9 cellular contexts compared by ENCODE assay signal in the genomic region with DNA sequence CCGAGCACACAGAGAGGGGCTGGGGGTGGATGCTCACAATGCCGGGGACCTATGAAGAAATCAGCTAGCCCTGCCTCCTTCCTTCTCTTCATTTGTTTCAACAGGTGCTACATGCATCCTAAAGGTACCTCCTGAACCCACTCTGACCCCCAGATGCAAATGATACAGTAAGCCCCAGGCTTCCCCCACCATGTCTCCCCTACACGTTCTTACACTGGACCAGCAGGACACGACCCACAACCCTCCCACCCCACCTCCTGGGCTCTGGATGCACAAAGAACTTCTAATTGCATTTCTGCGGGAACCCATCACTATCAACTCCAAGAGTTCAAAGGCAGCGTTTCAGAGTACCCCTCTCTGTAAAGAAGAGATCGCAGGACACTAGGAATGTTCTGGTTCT. TPM values are rescaled to one million over a fixed set of nuclear protein-coding genes. Genes with fewer than 3 reads are reported as not detected.
A peak's percentile ranks its signal among the peaks of the same experiment; 100 is the strongest.
DNase-seq lines count a peak whose midpoint lies in the region; ATAC-seq and TF ChIP-seq lines count a peak whose summit lies in the region.
"Had no signal": no experiment of that assay in that cellular context is flagged by ENCODE, and none has a peak within 500 bp of the region (broad histone marks: within the 10 kb centered on the region; RNA-seq: fewer than 3 reads in every experiment).

No MANE protein-coding gene starts in this region.

- H3K27me3 ChIP-seq in DOHH2 (ENCODE audit: control insufficient read depth, low read length) (peaks cover 6% of the 10 kb centered on the region), OCI-LY3 (ENCODE audit: low read depth, low read length) (peaks cover 23% of the 10 kb centered on the region), sigmoid colon (no peaks in the 10 kb centered on the region)

- H3K4me3 ChIP-seq in DOHH2 (ENCODE audit: low read length), result peak overlapping the region; percentile 91
- no peak overlapping the region for H3K4me3 ChIP-seq in OCI-LY3 (ENCODE audit: low read length)
- peak overlapping the region; percentile 75 for H3K4me3 ChIP-seq in fibroblast of the aortic adventitia (ENCODE audit: low read depth, low read length)
- H3K4me3 ChIP-seq in sigmoid colon, result peak overlapping the region; percentile 87 to 97 (median 88)

- no peak for DNase-seq in fibroblast of the aortic adventitia (ENCODE audit: low read depth)
- DNase-seq in sigmoid colon, result no peak
- no peak for DNase-seq in NCI-H2081 (lab: John Stamatoyannopoulos, UW)
- DNase-seq in ecto neural progenitor cell (ENCODE audit: low spot score), result no peak
- no peak for DNase-seq in iPS-NIHi11 (ENCODE audit: low spot score)
- DNase-seq: SW 1271 had no signal

- no peak for TF ChIP-seq CTCF in DOHH2 (IDR thresholded peaks at IDR 0.05; ENCODE audit: low read depth, low read length, poor library complexity, severe bottlenecking)
- TF ChIP-seq CTCF in OCI-LY3 (IDR thresholded peaks at IDR 0.05; ENCODE audit: low read depth, low read length), result no peak
- TF ChIP-seq CTCF in fibroblast of the aortic adventitia (IDR thresholded peaks at IDR 0.05; ENCODE audit: insufficient read depth, low read length), result no peak
- no peak for TF ChIP-seq CTCF in sigmoid colon (IDR thresholded peaks at IDR 0.05)

- H3K4me2 ChIP-seq in DOHH2 (ENCODE audit: low read length), result peak overlapping the region; percentile 96
- H3K4me2 ChIP-seq in OCI-LY3 (ENCODE audit: low read length), result 0 out of 2 replicates have a peak overlapping the region, but pooled peaks have one; percentile 72

- peaks cover 14% of the 10 kb centered on the region for H3K36me3 ChIP-seq in DOHH2 (ENCODE audit: control insufficient read depth, low read length)
- no peaks in the 10 kb centered on the region for H3K36me3 ChIP-seq in OCI-LY3 (replicated peaks; ENCODE audit: low read depth, low read length)
- H3K36me3 ChIP-seq in sigmoid colon, result no peaks in the 10 kb centered on the region

- H3K27ac ChIP-seq in DOHH2 (ENCODE audit: low read depth, low read length) (no peak overlapping the region), OCI-LY3 (ENCODE audit: low read length) (no peak overlapping the region), sigmoid colon (peak overlapping the region; percentile 86 to 94 (median 91))

- no peak for ATAC-seq in HG02981 (IDR thresholded peaks at IDR 0.05; ENCODE audit: unreplicated experiment)

- peaks cover 11% of the 10 kb centered on the region; the same call in 1 of the 2 replicates for H3F3A ChIP-seq in DOHH2 (ENCODE audit: control insufficient read depth, insufficient read depth)

- TF ChIP-seq EP300 in sigmoid colon (IDR thresholded peaks at IDR 0.05), result no peak

- no peaks in the 10 kb centered on the region for H3K9me3 ChIP-seq in DOHH2 (ENCODE audit: control insufficient read depth, insufficient read depth, low read length)
- H3K9me3 ChIP-seq in OCI-LY3 (ENCODE audit: insufficient read depth, low read length), result no peaks in the 10 kb centered on the region
- H3K9me3 ChIP-seq in sigmoid colon, result no peaks in the 10 kb centered on the region

- no peaks in the 10 kb centered on the region for H3K9me2 ChIP-seq in DOHH2 (replicated peaks; ENCODE audit: control insufficient read depth, low read length)

- H2AFZ ChIP-seq in OCI-LY3 (ENCODE audit: low read depth, low read length), result no peak overlapping the region

- H3K4me1 ChIP-seq in DOHH2 (ENCODE audit: control insufficient read depth, low read length) (peaks cover 62% of the 10 kb centered on the region), OCI-LY3 (ENCODE audit: low read length) (peaks cover 13% of the 10 kb centered on the region), sigmoid colon (peaks cover 0 to 60% (median 48%) of the 10 kb centered on the region in 4 donors)

- intact Hi-C loops in sigmoid colon (cut with DNase I), result loop anchor here (1.0 to 5.0 kb wide), 5 partner anchors 61 to 164 kb away; no protein-coding TSS in a partner anchor

- 29 to 59% methylated on average over 7 of the region's 7 CpGs for WGBS in sigmoid colon, 2 donors

- no peaks in the 10 kb centered on the region for H4K20me1 ChIP-seq in DOHH2 (ENCODE audit: control insufficient read depth, insufficient read depth, low read depth, low read length)
- H4K20me1 ChIP-seq in OCI-LY3 (ENCODE audit: insufficient read depth, low read length), result peaks cover 21% of the 10 kb centered on the region; the same call in 1 of the 2 replicates

- H3K79me2 ChIP-seq in DOHH2 (ENCODE audit: control insufficient read depth, low read length) (peaks cover 64% of the 10 kb centered on the region), OCI-LY3 (ENCODE audit: low read length) (no peaks in the 10 kb centered on the region)

- no peak for TF ChIP-seq POLR2A in sigmoid colon (IDR thresholded peaks at IDR 0.05)

- no peak overlapping the region for H3K9ac ChIP-seq in OCI-LY3 (ENCODE audit: low read length)

RNA-seq across cellular contexts. Expression of gene XYLT1, which starts 2.1 kb away (rescaled TPM):
- total RNA-seq in fibroblast of the aortic adventitia (ENCODE audit: low replicate concordance) (9.2 and 32.7 TPM in 2 replicates), sigmoid colon (10 to 100 TPM; 23.0 to 33.2 (median 30.0) TPM)
- polyA plus RNA-seq in sigmoid colon, result 1 to 10 TPM in 2 of 3 donors, under 1 TPM in 1; 0.60 to 9.7 (median 2.1) TPM

Comparison
In these comparisons a context has a peak if more than half of its experiments do, and no peak if none do; other contexts are left out.
1. H3K27ac ChIP-seq: peak in sigmoid colon (4 of 4); none in DOHH2 (single experiment) and OCI-LY3 (single experiment).